ENCODE assay signal across 8 cellular contexts in genomic region chr13:44575741-44576395, GRCh38. TPM values are rescaled to one million over a fixed set of nuclear protein-coding genes. Genes with fewer than 3 reads are reported as not detected.
DNase-seq lines count a peak whose midpoint lies in the region; FAIRE-seq and TF ChIP-seq lines count a peak whose summit lies in the region.

Gene TSC22D1, minus strand, starts transcription at chr13:44576330. Its CDS starts 256 bp downstream, at chr13:44576074.

- peaks cover 2 to 15% of the 10 kb centered on the region in 2 donors for H3K4me1 ChIP-seq in esophagus (ENCODE audit: control insufficient read depth in 2 of 2, insufficient read depth in 2 of 2, low read length in 1 of 2)

- H3K27ac ChIP-seq in esophagus (ENCODE audit: low read depth in 2 of 2, low read length in 1 of 2) = peak within 1 kb of the TSS; percentile 96 to 98

- H3K27me3 ChIP-seq in esophagus (ENCODE audit: control insufficient read depth in 1 of 2, insufficient read depth in 2 of 2, low read length in 2 of 2) = no peaks in the 10 kb centered on the region

- peak; percentile 63 for DNase-seq in NCI-H146 (lab: John Stamatoyannopoulos, UW)
- DNase-seq in NCI-H146 treated with DMSO at 0.1 percent for 48 hours (lab: John Stamatoyannopoulos, UW; ENCODE audit: unreplicated experiment) = no peak
- DNase-seq in NCI-H748 treated with DMSO at 0.1 percent for 48 hours (lab: John Stamatoyannopoulos, UW) = peak; percentile 32
- peak; percentile 66 to 74 for DNase-seq in activated T-cell treated with anti-CD3 and anti-CD28 coated beads, Interleukin-2, amount 50 U/mL, for 48 hours
- DNase-seq in mucosa of gallbladder (ENCODE audit: low spot score) = peak; percentile 36
- peak; percentile 38 to 51 for DNase-seq in stimulated activated CD8-positive, alpha-beta memory T cell treated with anti-CD3 and anti-CD28 coated beads, Interleukin-4, amount 100 ng/mL, for 1 hour (ENCODE audit: low read depth in 2 of 2, low spot score in 1 of 2)
- no peak for DNase-seq in D721Med (ENCODE audit: insufficient read length, low spot score)

- TF ChIP-seq CTCF in D721Med (IDR thresholded peaks at IDR 0.05; ENCODE audit: insufficient read depth, missing control alignments) = no peak

- FAIRE-seq in D721Med (lab: Jason Lieb, UNC) = no peak

- 0 to 1% methylated on average over 46 to 53 of the region's 53 CpGs for whole genome bisulfite sequencing in esophagus, 2 donors

- H3K36me3 ChIP-seq in esophagus (ENCODE audit: control insufficient read depth in 2 of 2, insufficient read depth in 2 of 2, low read length in 1 of 2) = peaks cover 0 to 3% of the 10 kb centered on the region in 2 donors

- no peaks in the 10 kb centered on the region for H3K9me3 ChIP-seq in esophagus (ENCODE audit: control insufficient read depth in 2 of 2, insufficient read depth in 1 of 2, low read depth in 1 of 2, low read length in 1 of 2)

- H3K4me3 ChIP-seq in esophagus (ENCODE audit: low read depth in 1 of 2, low read length in 2 of 2) = peak within 1 kb of the TSS; percentile 70 to 95

RNA-seq across cellular contexts. Expression of gene TSC22D1, which starts in this region (rescaled TPM):
- 10 to 100 TPM; 18.5 to 48.6 TPM for polyA plus RNA-seq in esophagus
- 185 TPM for total RNA-seq in mucosa of gallbladder

Comparison
In these comparisons a context has a peak if more than half of its experiments do, and no peak if none do; other contexts are left out.
1. DNase-seq: peak in NCI-H146 (single experiment), NCI-H748 treated with DMSO at 0.1 percent for 48 hours (single experiment), activated T-cell treated with anti-CD3 and anti-CD28 coated beads, Interleukin-2, amount 50 U/mL, for 48 hours (2 of 2), mucosa of gallbladder (single experiment) and stimulated activated CD8-positive, alpha-beta memory T cell treated with anti-CD3 and anti-CD28 coated beads, Interleukin-4, amount 100 ng/mL, for 1 hour (2 of 2); none in NCI-H146 treated with DMSO at 0.1 percent for 48 hours (single experiment) and D721Med (single experiment).